In genomic region chr4:165217325-165217724, GRCh38 we compare ENCODE assay signal across 21 cellular contexts. TPM values are rescaled to one million over a fixed set of nuclear protein-coding genes. Genes with fewer than 3 reads are reported as not detected.
DNase-seq lines count a peak whose midpoint lies in the region; ATAC-seq and TF ChIP-seq lines count a peak whose summit lies in the region.
"Had no signal": no experiment of that assay in that cellular context is flagged by ENCODE, and none has a peak within 500 bp of the region (broad histone marks: within the 10 kb centered on the region; RNA-seq: fewer than 3 reads in every experiment).

No MANE protein-coding gene starts in this region.

- no peaks in the 10 kb centered on the region for H3K27me3 ChIP-seq in Loucy (ENCODE audit: insufficient read depth, low read length, poor library complexity, severe bottlenecking)
- H3K27me3 ChIP-seq in hepatocyte: no peaks in the 10 kb centered on the region
- H3K27me3 ChIP-seq: BE2C, SJCRH30 had no signal

- H3K4me1 Mint-ChIP-seq in activated naive CD4-positive, alpha-beta T cell treated with anti-CD3 and anti-CD28 coated beads, Interleukin-2, amount 50 U/mL, for 24 hours: peaks cover 85% of the 10 kb centered on the region
- peaks cover 53% of the 10 kb centered on the region for H3K4me1 Mint-ChIP-seq in chondrocyte (ENCODE audit: low read depth)
- H3K4me1 Mint-ChIP-seq in stimulated activated naive CD8-positive, alpha-beta T cell treated with anti-CD3 and anti-CD28 coated beads, Interleukin-15, amount 100 ng/mL, for 72 hours: peaks cover 75% of the 10 kb centered on the region

- ATAC-seq in stimulated activated naive CD8-positive, alpha-beta T cell treated with anti-CD3 and anti-CD28 coated beads, Interleukin-15, amount 100 ng/mL, for 72 hours: no peak
- no peak for ATAC-seq in HG03139 (IDR thresholded peaks at IDR 0.05; ENCODE audit: unreplicated experiment)

- no peaks in the 10 kb centered on the region for H3K9me2 ChIP-seq in Loucy (replicated peaks; ENCODE audit: low read depth, low read length)
- no peaks in the 10 kb centered on the region for H3K9me2 ChIP-seq in hepatocyte (replicated peaks; ENCODE audit: insufficient read depth)

- peak overlapping the region; percentile 4 for H3K4me2 ChIP-seq in Loucy (ENCODE audit: low read depth, low read length, poor library complexity, severe bottlenecking)
- H3K4me2 ChIP-seq in hepatocyte: no peak overlapping the region

- WGBS in hepatocyte (ENCODE audit: low lambda C conversion rate, missing lambda C conversion rate): 89% methylated on average over 3 of the region's 3 CpGs

- H3K9me3 Mint-ChIP-seq in activated naive CD4-positive, alpha-beta T cell treated with anti-CD3 and anti-CD28 coated beads, Interleukin-2, amount 50 U/mL, for 24 hours: peaks cover 14% of the 10 kb centered on the region
- no peaks in the 10 kb centered on the region for H3K9me3 Mint-ChIP-seq in chondrocyte (ENCODE audit: low read depth)
- H3K9me3 Mint-ChIP-seq in stimulated activated naive CD8-positive, alpha-beta T cell treated with anti-CD3 and anti-CD28 coated beads, Interleukin-15, amount 100 ng/mL, for 72 hours: no peaks in the 10 kb centered on the region

- H3K4me3 Mint-ChIP-seq in activated naive CD4-positive, alpha-beta T cell treated with anti-CD3 and anti-CD28 coated beads, Interleukin-2, amount 50 U/mL, for 24 hours: no peak overlapping the region
- no peak overlapping the region for H3K4me3 Mint-ChIP-seq in chondrocyte (ENCODE audit: unreplicated experiment)
- peak overlapping the region; percentile 31 to 74 for H3K4me3 Mint-ChIP-seq in stimulated activated naive CD8-positive, alpha-beta T cell treated with anti-CD3 and anti-CD28 coated beads, Interleukin-15, amount 100 ng/mL, for 72 hours

- peaks cover 18% of the 10 kb centered on the region for H3K36me3 Mint-ChIP-seq in activated naive CD4-positive, alpha-beta T cell treated with anti-CD3 and anti-CD28 coated beads, Interleukin-2, amount 50 U/mL, for 24 hours
- H3K36me3 Mint-ChIP-seq in chondrocyte (ENCODE audit: low read depth): no peaks in the 10 kb centered on the region

- H3K27ac ChIP-seq in hepatocyte: no peak overlapping the region
- H3K27ac ChIP-seq: RWPE1, SJCRH30 had no signal

- no peaks in the 10 kb centered on the region for H3K9me3 ChIP-seq in Loucy (ENCODE audit: insufficient read depth, low read depth, low read length)
- H3K9me3 ChIP-seq in hepatocyte (ENCODE audit: low read depth): no peaks in the 10 kb centered on the region
- H3K9me3 ChIP-seq: BE2C, SJCRH30 had no signal

- H3F3A ChIP-seq in Loucy (ENCODE audit: low read depth): no peaks in the 10 kb centered on the region

- H3K36me3 ChIP-seq in Loucy (ENCODE audit: insufficient read depth, low read length) (peaks cover 4% of the 10 kb centered on the region; the same call in 1 of the 2 replicates), hepatocyte (replicated peaks; ENCODE audit: insufficient read depth, low read depth) (no peaks in the 10 kb centered on the region)
- H3K36me3 ChIP-seq: BE2C, SJCRH30 had no signal

- H3K79me2 ChIP-seq in Loucy (ENCODE audit: insufficient read depth, low read length) (peaks cover 42% of the 10 kb centered on the region), hepatocyte (peaks cover 26% of the 10 kb centered on the region)

- H3K9ac ChIP-seq in Loucy (ENCODE audit: low read depth, low read length, poor library complexity, severe bottlenecking): no peak overlapping the region

- H3K27me3 Mint-ChIP-seq in activated naive CD4-positive, alpha-beta T cell treated with anti-CD3 and anti-CD28 coated beads, Interleukin-2, amount 50 U/mL, for 24 hours: no peaks in the 10 kb centered on the region
- no peaks in the 10 kb centered on the region for H3K27me3 Mint-ChIP-seq in chondrocyte (ENCODE audit: low read depth)
- no peaks in the 10 kb centered on the region for H3K27me3 Mint-ChIP-seq in stimulated activated naive CD8-positive, alpha-beta T cell treated with anti-CD3 and anti-CD28 coated beads, Interleukin-15, amount 100 ng/mL, for 72 hours

- H3K27ac Mint-ChIP-seq in activated naive CD4-positive, alpha-beta T cell treated with anti-CD3 and anti-CD28 coated beads, Interleukin-2, amount 50 U/mL, for 24 hours: peak overlapping the region; percentile 44
- H3K27ac Mint-ChIP-seq in chondrocyte (ENCODE audit: unreplicated experiment): peak overlapping the region; percentile 2
- peak overlapping the region in 1 of 2 donors; percentile 52 for H3K27ac Mint-ChIP-seq in stimulated activated naive CD8-positive, alpha-beta T cell treated with anti-CD3 and anti-CD28 coated beads, Interleukin-15, amount 100 ng/mL, for 72 hours

- no peak for DNase-seq in activated naive CD4-positive, alpha-beta T cell treated with Interleukin-2 at 50 U/mL for 16 hours
- DNase-seq in chondrocyte (ENCODE audit: low spot score) (no peak), hepatocyte (ENCODE audit: low spot score) (no peak)
- no peak for DNase-seq in stimulated activated naive CD8-positive, alpha-beta T cell treated with anti-CD3 and anti-CD28 coated beads, Interleukin-15, amount 100 ng/mL, for 72 hours
- DNase-seq: ACHN; BE2C; DMS 273 treated with DMSO at 0.1 percent for 48 hours; EL; H7; Kasumi-1; MV-4-11; NCI-H1436 treated with DMSO at 0.1 percent for 48 hours; NCI-H2081 treated with DMSO at 0.1 percent for 48 hours; NCI-H345; NCI-H526 treated with DMSO at 0.1 percent for 48 hours; NK-92 treated with Interleukin-12 subunit alpha and Interleukin-12 subunit beta, amount 100 ng/mL, for 24 hours; SJCRH30 had no signal

- no peak overlapping the region for H3K4me3 ChIP-seq in Loucy (ENCODE audit: low read length, poor library complexity, severe bottlenecking)
- H3K4me3 ChIP-seq in hepatocyte: no peak overlapping the region
- H3K4me3 ChIP-seq: SJCRH30 had no signal

- no peak for TF ChIP-seq CTCF in Loucy (conservative IDR thresholded peaks at IDR 0.05; ENCODE audit: low read length)
- no peak for TF ChIP-seq CTCF in chondrocyte (IDR thresholded peaks at IDR 0.05)
- TF ChIP-seq CTCF in hepatocyte (IDR thresholded peaks at IDR 0.05; ENCODE audit: poor library complexity): no peak

- H3K4me1 ChIP-seq in Loucy (ENCODE audit: insufficient read depth, low read length, poor library complexity, severe bottlenecking) (peaks cover 9% of the 10 kb centered on the region), hepatocyte (ENCODE audit: insufficient read depth) (no peaks in the 10 kb centered on the region)
- H3K4me1 ChIP-seq: BE2C had no signal

- H4K20me1 ChIP-seq in Loucy (ENCODE audit: insufficient read depth, low read length, poor library complexity, severe bottlenecking): peaks cover 3% of the 10 kb centered on the region
- H4K20me1 ChIP-seq in hepatocyte (ENCODE audit: insufficient read depth, poor library complexity, severe bottlenecking): no peaks in the 10 kb centered on the region

- H2AFZ ChIP-seq in Loucy (ENCODE audit: low read length) (no peak overlapping the region), hepatocyte (no peak overlapping the region)

RNA-seq across cellular contexts. Expression of gene KLHL2, which starts 10.0 kb away (rescaled TPM):
- 14.3 to 19.3 TPM (median 16.0 TPM) in 3 replicates for total RNA-seq in chondrocyte
- 16.7 and 21.3 TPM in 2 replicates for total RNA-seq in hepatocyte
- 7.8 and 8.2 TPM in 2 replicates for polyA plus RNA-seq in hepatocyte

Comparison
In these comparisons a context has a peak if more than half of its experiments do, and no peak if none do; other contexts are left out.
1. H3K4me3 Mint-ChIP-seq: peak in stimulated activated naive CD8-positive, alpha-beta T cell treated with anti-CD3 and anti-CD28 coated beads, Interleukin-15, amount 100 ng/mL, for 72 hours (2 of 2); none in activated naive CD4-positive, alpha-beta T cell treated with anti-CD3 and anti-CD28 coated beads, Interleukin-2, amount 50 U/mL, for 24 hours (single experiment) and chondrocyte (single experiment).